Comparison of ENCODE assay signal across 8 cellular contexts in the genomic region with DNA sequence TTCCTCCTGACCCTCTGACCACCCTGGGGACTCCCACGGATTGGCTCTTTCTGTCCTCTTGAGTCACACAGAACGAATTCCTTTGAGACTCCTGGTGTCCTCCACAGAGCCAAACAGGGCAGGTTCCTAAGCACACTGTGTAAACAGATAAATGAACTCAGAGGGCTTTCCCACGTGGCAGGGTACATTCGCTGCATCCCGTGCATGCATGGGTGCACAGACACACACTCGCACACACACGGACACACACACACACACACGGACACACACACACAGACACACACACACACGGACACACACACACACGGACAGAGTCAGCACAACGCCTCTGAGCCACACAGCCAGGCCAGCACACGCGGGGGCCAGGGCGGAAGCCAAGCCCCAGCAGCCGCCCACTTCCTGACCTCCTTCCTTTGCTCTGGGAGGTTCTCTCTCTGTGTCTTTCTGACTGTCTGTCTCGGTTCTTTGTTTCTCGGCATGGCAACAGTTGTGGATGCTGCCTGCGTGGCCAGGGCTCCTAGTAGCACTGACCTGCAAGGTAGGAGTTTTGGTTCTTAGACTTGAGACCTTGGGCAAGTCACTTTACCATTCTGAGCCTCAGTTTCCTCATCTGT. TPM values are rescaled to one million over a fixed set of nuclear protein-coding genes. Genes with fewer than 3 reads are reported as not detected.
DNase-seq lines count a peak whose midpoint lies in the region; ATAC-seq and TF ChIP-seq lines count a peak whose summit lies in the region.

No MANE protein-coding gene starts in this region.

- H3K27ac ChIP-seq in OCI-LY3 (ENCODE audit: low read length) (peak overlapping the region; percentile 46), hepatocyte (no peak overlapping the region)

- H3K4me1 ChIP-seq in OCI-LY3 (ENCODE audit: low read length) = peaks cover 15% of the 10 kb centered on the region
- peaks cover 6% of the 10 kb centered on the region for H3K4me1 ChIP-seq in hepatocyte (ENCODE audit: insufficient read depth)

- no peak for TF ChIP-seq CTCF in OCI-LY3 (IDR thresholded peaks at IDR 0.05; ENCODE audit: low read depth, low read length)
- TF ChIP-seq CTCF in hepatocyte (IDR thresholded peaks at IDR 0.05; ENCODE audit: poor library complexity) = no peak

- ATAC-seq in GM18868 (IDR thresholded peaks at IDR 0.05; ENCODE audit: unreplicated experiment) (peak; percentile 68), HG02943 (IDR thresholded peaks at IDR 0.05; ENCODE audit: low read depth, unreplicated experiment) (peak; percentile 82)

- H3K4me3 ChIP-seq in OCI-LY3 (ENCODE audit: low read length) (peak overlapping the region; percentile 86), hepatocyte (no peak overlapping the region)

- H3K27me3 ChIP-seq in OCI-LY3 (ENCODE audit: low read depth, low read length) = no peaks in the 10 kb centered on the region
- no peaks in the 10 kb centered on the region for H3K27me3 ChIP-seq in hepatocyte

- peak; percentile 86 for DNase-seq in activated effector memory CD4-positive, alpha-beta T cell treated with anti-CD3 and anti-CD28 coated beads, Interleukin-2, amount 50 U/mL, for 16 hours
- peak; percentile 46 for DNase-seq in hepatocyte (ENCODE audit: low spot score)
- peak; percentile 30 to 36 for DNase-seq in stimulated activated CD4-positive, alpha-beta T cell treated with anti-CD3 and anti-CD28 coated beads, Interleukin-15, amount 100 ng/mL, for 1 hour (ENCODE audit: low read depth in 1 of 2, low spot score in 1 of 2)
- no peak for DNase-seq in HuH-7 (ENCODE audit: low spot score)
- no peak for DNase-seq in putamen (ENCODE audit: low spot score)

- H3K9ac ChIP-seq in OCI-LY3 (ENCODE audit: low read length) = peak overlapping the region; percentile 89

- no peaks in the 10 kb centered on the region for H4K20me1 ChIP-seq in OCI-LY3 (ENCODE audit: insufficient read depth, low read length)
- no peaks in the 10 kb centered on the region for H4K20me1 ChIP-seq in hepatocyte (ENCODE audit: insufficient read depth, poor library complexity, severe bottlenecking)

- peaks cover 48% of the 10 kb centered on the region for H3K79me2 ChIP-seq in OCI-LY3 (ENCODE audit: low read length)
- H3K79me2 ChIP-seq in hepatocyte = no peaks in the 10 kb centered on the region

- WGBS in hepatocyte (ENCODE audit: low lambda C conversion rate, missing lambda C conversion rate) = 79% methylated on average over 18 of the region's 18 CpGs

- no peaks in the 10 kb centered on the region for H3K9me3 ChIP-seq in OCI-LY3 (ENCODE audit: insufficient read depth, low read length)
- H3K9me3 ChIP-seq in hepatocyte (ENCODE audit: low read depth) = no peaks in the 10 kb centered on the region

- peaks cover 7% of the 10 kb centered on the region for H3K36me3 ChIP-seq in OCI-LY3 (replicated peaks; ENCODE audit: low read depth, low read length)
- no peaks in the 10 kb centered on the region for H3K36me3 ChIP-seq in hepatocyte (replicated peaks; ENCODE audit: insufficient read depth, low read depth)

- H3K9me2 ChIP-seq in hepatocyte (replicated peaks; ENCODE audit: insufficient read depth) = no peaks in the 10 kb centered on the region

- peak overlapping the region; percentile 55 for H2AFZ ChIP-seq in OCI-LY3 (ENCODE audit: low read depth, low read length)
- no peak overlapping the region for H2AFZ ChIP-seq in hepatocyte

- H3K4me2 ChIP-seq in OCI-LY3 (ENCODE audit: low read length) (peak overlapping the region; percentile 86), hepatocyte (peak overlapping the region; percentile 85)

RNA-seq across cellular contexts. Expression of a gene that starts 0.7 kb away (rescaled TPM):
- 0.80 and 1.1 TPM in 2 replicates for total RNA-seq in hepatocyte
- 0.30 and 0.64 TPM in 2 replicates for polyA plus RNA-seq in hepatocyte

Comparison
In these comparisons a context has a peak if more than half of its experiments do, and no peak if none do; other contexts are left out.
1. DNase-seq: peak in activated effector memory CD4-positive, alpha-beta T cell treated with anti-CD3 and anti-CD28 coated beads, Interleukin-2, amount 50 U/mL, for 16 hours (single experiment), hepatocyte (single experiment) and stimulated activated CD4-positive, alpha-beta T cell treated with anti-CD3 and anti-CD28 coated beads, Interleukin-15, amount 100 ng/mL, for 1 hour (2 of 2); none in HuH-7 (single experiment) and putamen (single experiment).